ENCODE assay signal across 2 cellular contexts in the genomic region with DNA sequence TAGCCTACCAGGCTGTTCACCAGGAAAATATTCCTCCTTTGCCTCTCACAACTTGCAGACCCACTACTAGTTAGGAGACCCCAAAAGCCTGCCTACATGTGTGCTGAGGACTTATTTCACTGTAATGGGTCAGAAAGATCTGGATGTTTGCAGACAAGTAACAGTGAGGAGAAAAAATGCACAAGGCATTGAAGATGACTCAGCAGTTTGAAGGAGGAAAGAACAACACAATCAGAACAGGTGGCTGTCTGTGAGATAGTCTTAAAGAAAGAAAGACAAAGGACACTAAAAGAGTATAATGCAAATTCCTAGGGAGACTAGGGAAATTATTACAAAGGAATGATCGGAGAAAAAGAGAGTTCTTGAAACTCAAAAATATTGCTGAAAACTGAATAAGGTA.
TF ChIP-seq lines count a peak whose summit lies in the region.

No MANE protein-coding gene starts in this region.

TF ChIP-seq in HepG2, 621 proteins besides CTCF, POLR2A, EP300 and RAD21:
- TF ChIP-seq NCOR1 (IDR thresholded peaks at IDR 0.05; ENCODE audit: borderline replicate concordance, low read length) (no peak), AHR (CRISPR knock-in tag; IDR thresholded peaks at IDR 0.05) (no peak), NFE2L2 (IDR thresholded peaks at IDR 0.05; ENCODE audit: low read length) (peak; percentile 94), ZNF841 (CRISPR knock-in tag; IDR thresholded peaks at IDR 0.05; ENCODE audit: borderline replicate concordance) (no peak), MAFK (conservative IDR thresholded peaks at IDR 0.05 in 1 of 2, IDR thresholded peaks at IDR 0.05 in 1 of 2; ENCODE audit: low read length in 2 of 2) (peak; percentile 92), MAFF (IDR thresholded peaks at IDR 0.05; ENCODE audit: low read depth, low read length) (peak; percentile 87), SKI (IDR thresholded peaks at IDR 0.05; ENCODE audit: partially characterized antibody) (no peak), NFE2 (CRISPR knock-in tag; IDR thresholded peaks at IDR 0.05) (peak; percentile 48; the same call in 1 of the 2 replicates)
- TF ChIP-seq, protein P1, sequence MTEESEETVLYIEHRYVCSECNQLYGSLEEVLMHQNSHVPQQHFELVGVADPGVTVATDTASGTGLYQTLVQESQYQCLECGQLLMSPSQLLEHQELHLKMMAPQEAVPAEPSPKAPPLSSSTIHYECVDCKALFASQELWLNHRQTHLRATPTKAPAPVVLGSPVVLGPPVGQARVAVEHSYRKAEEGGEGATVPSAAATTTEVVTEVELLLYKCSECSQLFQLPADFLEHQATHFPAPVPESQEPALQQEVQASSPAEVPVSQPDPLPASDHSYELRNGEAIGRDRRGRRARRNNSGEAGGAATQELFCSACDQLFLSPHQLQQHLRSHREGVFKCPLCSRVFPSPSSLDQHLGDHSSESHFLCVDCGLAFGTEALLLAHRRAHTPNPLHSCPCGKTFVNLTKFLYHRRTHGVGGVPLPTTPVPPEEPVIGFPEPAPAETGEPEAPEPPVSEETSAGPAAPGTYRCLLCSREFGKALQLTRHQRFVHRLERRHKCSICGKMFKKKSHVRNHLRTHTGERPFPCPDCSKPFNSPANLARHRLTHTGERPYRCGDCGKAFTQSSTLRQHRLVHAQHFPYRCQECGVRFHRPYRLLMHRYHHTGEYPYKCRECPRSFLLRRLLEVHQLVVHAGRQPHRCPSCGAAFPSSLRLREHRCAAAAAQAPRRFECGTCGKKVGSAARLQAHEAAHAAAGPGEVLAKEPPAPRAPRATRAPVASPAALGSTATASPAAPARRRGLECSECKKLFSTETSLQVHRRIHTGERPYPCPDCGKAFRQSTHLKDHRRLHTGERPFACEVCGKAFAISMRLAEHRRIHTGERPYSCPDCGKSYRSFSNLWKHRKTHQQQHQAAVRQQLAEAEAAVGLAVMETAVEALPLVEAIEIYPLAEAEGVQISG (CRISPR knock-in tag; IDR thresholded peaks at IDR 0.05): no peak
- TF ChIP-seq, protein P2, sequence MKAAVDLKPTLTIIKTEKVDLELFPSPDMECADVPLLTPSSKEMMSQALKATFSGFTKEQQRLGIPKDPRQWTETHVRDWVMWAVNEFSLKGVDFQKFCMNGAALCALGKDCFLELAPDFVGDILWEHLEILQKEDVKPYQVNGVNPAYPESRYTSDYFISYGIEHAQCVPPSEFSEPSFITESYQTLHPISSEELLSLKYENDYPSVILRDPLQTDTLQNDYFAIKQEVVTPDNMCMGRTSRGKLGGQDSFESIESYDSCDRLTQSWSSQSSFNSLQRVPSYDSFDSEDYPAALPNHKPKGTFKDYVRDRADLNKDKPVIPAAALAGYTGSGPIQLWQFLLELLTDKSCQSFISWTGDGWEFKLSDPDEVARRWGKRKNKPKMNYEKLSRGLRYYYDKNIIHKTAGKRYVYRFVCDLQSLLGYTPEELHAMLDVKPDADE (CRISPR knock-in tag; IDR thresholded peaks at IDR 0.05): no peak

TF ChIP-seq in H1, 55 proteins besides CTCF, POLR2A, EP300 and RAD21:
- TF ChIP-seq, protein P3, sequence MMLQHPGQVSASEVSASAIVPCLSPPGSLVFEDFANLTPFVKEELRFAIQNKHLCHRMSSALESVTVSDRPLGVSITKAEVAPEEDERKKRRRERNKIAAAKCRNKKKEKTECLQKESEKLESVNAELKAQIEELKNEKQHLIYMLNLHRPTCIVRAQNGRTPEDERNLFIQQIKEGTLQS (IDR thresholded peaks at IDR 0.05; ENCODE audit: insufficient read depth, low read depth, low read length): no peak
- TF ChIP-seq KDM1A (IDR thresholded peaks at IDR 0.05; ENCODE audit: borderline replicate concordance, low read length) (no peak), MAFK (IDR thresholded peaks at IDR 0.05; ENCODE audit: low read depth, low read length) (peak; percentile 88), BACH1 (IDR thresholded peaks at IDR 0.05; ENCODE audit: low read length) (peak; percentile 88)
TF ChIP-seq in H1: peak in this region for 2.
